In the genomic region with DNA sequence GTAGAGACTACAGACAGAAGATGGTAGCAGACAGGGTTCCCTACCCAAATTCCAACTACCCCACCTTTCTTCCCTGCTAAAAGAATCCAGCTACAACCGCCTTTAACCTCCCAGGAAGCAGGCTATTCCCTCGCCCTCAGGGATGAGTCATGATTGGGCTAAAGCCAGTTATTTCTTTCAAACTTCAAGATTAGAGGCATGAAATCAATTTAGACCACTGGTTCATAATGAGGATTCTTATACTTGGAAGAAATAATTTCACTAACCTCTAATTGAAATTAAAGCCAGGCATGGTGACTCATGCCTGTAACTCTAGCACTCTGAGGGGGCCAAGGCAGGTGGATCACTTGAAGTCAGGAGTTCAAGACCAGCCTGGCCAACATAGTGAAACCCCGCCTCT, we compare ENCODE assay signal across 12 cellular contexts. TPM values are rescaled to one million over a fixed set of nuclear protein-coding genes. Genes with fewer than 3 reads are reported as not detected.
DNase-seq lines count a peak whose midpoint lies in the region; ATAC-seq, FAIRE-seq and TF ChIP-seq lines count a peak whose summit lies in the region.
"Had no signal": no experiment of that assay in that cellular context is flagged by ENCODE, and none has a peak within 500 bp of the region (broad histone marks: within the 10 kb centered on the region; RNA-seq: fewer than 3 reads in every experiment).

No MANE protein-coding gene starts in this region.

- no peak for TF ChIP-seq CTCF in osteoblast (IDR thresholded peaks at IDR 0.05; ENCODE audit: extremely low read depth, low read depth, low read length)

- FAIRE-seq in RCC 7860 (lab: Jason Lieb, UNC), result peak; percentile 63

- no peaks in the 10 kb centered on the region for H3K9me3 ChIP-seq in osteoblast (ENCODE audit: low read depth, low read length)
- H3K9me3 ChIP-seq: ascending aorta, prostate gland had no signal

- H3K79me2 ChIP-seq in osteoblast (ENCODE audit: insufficient read depth, low read length), result peaks cover 97% of the 10 kb centered on the region

- H4K20me1 ChIP-seq in osteoblast (ENCODE audit: insufficient read depth, low read length), result peaks cover 59% of the 10 kb centered on the region

- DNase-seq in GM04503 (ENCODE audit: low read depth) (peak; percentile 36), RCC 7860 (ENCODE audit: low spot score) (peak; percentile 50), epithelial cell of prostate (ENCODE audit: low read depth, low spot score) (no peak), osteoblast (ENCODE audit: insufficient read length, low spot score, missing footprints) (peak; percentile 60), retina (no peak), NCI-H82 (lab: John Stamatoyannopoulos, UW) (no peak)
- DNase-seq: activated CD4-positive, alpha-beta T cell treated with anti-CD3 and anti-CD28 coated beads for 36 hours; OCI-M1 had no signal

- H3K27me3 ChIP-seq in osteoblast (ENCODE audit: insufficient read depth, low read length), result no peaks in the 10 kb centered on the region
- H3K27me3 ChIP-seq: ascending aorta had no signal

- ATAC-seq in GM18519 (IDR thresholded peaks at IDR 0.05; ENCODE audit: low FRiP score, unreplicated experiment) (no peak), GM21526 (IDR thresholded peaks at IDR 0.05; ENCODE audit: low FRiP score, unreplicated experiment) (no peak)
- ATAC-seq: activated CD4-positive, alpha-beta T cell treated with anti-CD3 and anti-CD28 coated beads for 36 hours had no signal

- H3K4me3 ChIP-seq in osteoblast (ENCODE audit: insufficient read depth, low read length), result no peak overlapping the region
- H3K4me3 ChIP-seq: ascending aorta, prostate gland had no signal

- peaks cover 8% of the 10 kb centered on the region for H3K4me1 ChIP-seq in osteoblast (ENCODE audit: insufficient read depth, low read length)
- H3K4me1 ChIP-seq: prostate gland had no signal

- H3K4me2 ChIP-seq in osteoblast (ENCODE audit: insufficient read depth, low read length), result peak overlapping the region; percentile 52

- peaks cover 6% of the 10 kb centered on the region for H3K36me3 ChIP-seq in osteoblast (ENCODE audit: insufficient read depth, low read length)
- H3K36me3 ChIP-seq: prostate gland had no signal

- peak overlapping the region; percentile 42 for H3K27ac ChIP-seq in epithelial cell of prostate
- peak overlapping the region; percentile 73 for H3K27ac ChIP-seq in osteoblast (ENCODE audit: low read depth, low read length)
- H3K27ac ChIP-seq: ascending aorta, prostate gland had no signal

- H2AFZ ChIP-seq in osteoblast (ENCODE audit: low read length), result no peak overlapping the region

RNA-seq across cellular contexts. Expression of a gene that starts 20.0 kb away (rescaled TPM):
- 207 and 249 TPM in 2 replicates for total RNA-seq in osteoblast

RNA-seq across cellular contexts. Expression of a gene that starts 20.5 kb away (rescaled TPM):
- total RNA-seq in osteoblast, result 6.9 and 7.7 TPM in 2 replicates

Comparison
In these comparisons a context has a peak if more than half of its experiments do, and no peak if none do; other contexts are left out.
1. DNase-seq: peak in GM04503 (single experiment), RCC 7860 (single experiment) and osteoblast (single experiment); none in epithelial cell of prostate (single experiment), retina (single experiment) and NCI-H82 (single experiment).